ENCODE assay signal across 1 cellular context in genomic region chr10:72126872-72127232, GRCh38.
TF ChIP-seq lines count a peak whose summit lies in the region.

No MANE protein-coding gene starts in this region.

TF ChIP-seq in A549, 52 proteins besides CTCF, POLR2A, EP300 and RAD21 (continued from another document):
- TF ChIP-seq HMGXB4 (CRISPR knock-in tag; IDR thresholded peaks at IDR 0.05; ENCODE audit: borderline replicate concordance), result no peak
- no peak for TF ChIP-seq E2F6 (IDR thresholded peaks at IDR 0.05; ENCODE audit: borderline replicate concordance, low read depth)
- TF ChIP-seq RCOR1 (IDR thresholded peaks at IDR 0.05; ENCODE audit: low read depth, low read length), result no peak
- no peak for TF ChIP-seq MYC (IDR thresholded peaks at IDR 0.05; ENCODE audit: borderline replicate concordance, low read length)
- TF ChIP-seq CEBPB (IDR thresholded peaks at IDR 0.05), result no peak
- no peak for TF ChIP-seq ZFP36 (IDR thresholded peaks at IDR 0.05; ENCODE audit: borderline replicate concordance, partially characterized antibody)
